20 cellular contexts compared by ENCODE assay signal in the genomic region with DNA sequence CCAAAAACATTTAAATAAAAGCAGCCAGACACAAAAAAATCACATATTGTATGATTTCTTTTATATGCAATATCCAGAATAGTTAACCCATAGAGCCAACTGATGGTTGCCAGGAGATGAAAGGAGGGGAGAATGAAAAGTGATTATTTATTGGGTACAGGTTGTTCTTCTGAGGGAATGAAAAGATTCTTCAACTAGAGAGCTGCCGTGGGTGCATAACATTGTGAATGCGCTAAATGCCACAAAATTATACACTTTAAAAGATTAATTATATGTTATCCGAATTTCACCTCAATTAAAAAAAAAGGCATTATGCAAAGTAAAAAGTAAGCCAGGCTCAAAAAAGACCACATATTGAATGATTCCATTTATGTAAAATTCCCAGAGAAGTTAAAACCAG. TPM values are rescaled to one million over a fixed set of nuclear protein-coding genes. Genes with fewer than 3 reads are reported as not detected.
DNase-seq lines count a peak whose midpoint lies in the region; ATAC-seq, FAIRE-seq and TF ChIP-seq lines count a peak whose summit lies in the region.
"Had no signal": no experiment of that assay in that cellular context is flagged by ENCODE, and none has a peak within 500 bp of the region (broad histone marks: within the 10 kb centered on the region; RNA-seq: fewer than 3 reads in every experiment).

No MANE protein-coding gene starts in this region.

- no peaks in the 10 kb centered on the region for H3K9me3 ChIP-seq in SU-DHL-6 (ENCODE audit: insufficient read depth, low read length)
- no peaks in the 10 kb centered on the region for H3K9me3 ChIP-seq in lower lobe of right lung
- no peaks in the 10 kb centered on the region for H3K9me3 ChIP-seq in esophagus muscularis mucosa
- no peaks in the 10 kb centered on the region for H3K9me3 ChIP-seq in small intestine (ENCODE audit: control insufficient read depth, low read depth)
- H3K9me3 ChIP-seq: HAP-1 had no signal

- no peak for DNase-seq in activated T-cell treated with anti-CD3 and anti-CD28 coated beads, Interleukin-2, amount 50 U/mL, for 72 hours
- DNase-seq in activated T-cell treated with anti-CD3 and anti-CD28 coated beads, Interleukin-2, amount 50 U/mL, for 1 hour: no peak
- no peak for DNase-seq in central memory CD8-positive, alpha-beta T cell (ENCODE audit: low spot score in 2 of 2)
- DNase-seq in lower lobe of right lung: no peak
- no peak for DNase-seq in esophagus muscularis mucosa (ENCODE audit: extremely low spot score)
- no peak for DNase-seq in small intestine
- DNase-seq: activated CD8-positive, alpha-beta memory T cell treated with anti-CD3 and anti-CD28 coated beads, Interleukin-2, amount 50 U/mL, for 4 hours; DND-41; dorsolateral prefrontal cortex; foreskin keratinocyte; hippocampal formation; islet precursor cell; NCI-H187 treated with DMSO at 0.1 percent for 48 hours; NCI-H226 had no signal

- peak overlapping the region; percentile 93 for H3K27ac Mint-ChIP-seq in activated T-cell treated with anti-CD3 and anti-CD28 coated beads, Interleukin-2, amount 50 U/mL, for 72 hours
- peak overlapping the region; percentile 91 for H3K27ac Mint-ChIP-seq in central memory CD8-positive, alpha-beta T cell (ENCODE audit: low read depth)
- H3K27ac Mint-ChIP-seq in stimulated activated memory B cell treated with anti-CD40 and anti-IgM and Interleukin-4, amounts not matched to agents 10 μg/mL and 1 μg/mL and 100 μg/mL, for 72 hours: peak overlapping the region; percentile 79

- H3K9ac ChIP-seq in SU-DHL-6 (ENCODE audit: low read length): no peak overlapping the region

- no peak for TF ChIP-seq POLR2A in esophagus muscularis mucosa (IDR thresholded peaks at IDR 0.05; ENCODE audit: low read depth)

- FAIRE-seq in small intestine (lab: Jason Lieb, UNC): no peak
- FAIRE-seq: bronchial epithelial cell, K562 had no signal

- intact Hi-C loops in lower lobe of right lung (cut with DNase I): no loop called here
- intact Hi-C loops in esophagus muscularis mucosa (cut with DNase I): no loop called here

- peaks cover 0 to 3% of the 10 kb centered on the region in 2 donors for H3K36me3 Mint-ChIP-seq in activated T-cell treated with anti-CD3 and anti-CD28 coated beads, Interleukin-2, amount 50 U/mL, for 72 hours (ENCODE audit: insufficient read depth in 2 of 2)
- peaks cover 8% of the 10 kb centered on the region for H3K36me3 Mint-ChIP-seq in central memory CD8-positive, alpha-beta T cell (ENCODE audit: insufficient read depth)
- no peaks in the 10 kb centered on the region for H3K36me3 Mint-ChIP-seq in stimulated activated memory B cell treated with anti-CD40 and anti-IgM and Interleukin-4, amounts not matched to agents 10 μg/mL and 1 μg/mL and 100 μg/mL, for 72 hours

- peaks cover 0 to 2% of the 10 kb centered on the region in 2 donors for H3K9me3 Mint-ChIP-seq in activated T-cell treated with anti-CD3 and anti-CD28 coated beads, Interleukin-2, amount 50 U/mL, for 72 hours
- H3K9me3 Mint-ChIP-seq in central memory CD8-positive, alpha-beta T cell: peaks cover 8% of the 10 kb centered on the region
- H3K9me3 Mint-ChIP-seq in stimulated activated memory B cell treated with anti-CD40 and anti-IgM and Interleukin-4, amounts not matched to agents 10 μg/mL and 1 μg/mL and 100 μg/mL, for 72 hours: no peaks in the 10 kb centered on the region

- H3F3A ChIP-seq in SU-DHL-6 (ENCODE audit: insufficient read depth): peaks cover 16% of the 10 kb centered on the region

- H3K36me3 ChIP-seq in SU-DHL-6 (ENCODE audit: low read length) (no peaks in the 10 kb centered on the region), lower lobe of right lung (no peaks in the 10 kb centered on the region), esophagus muscularis mucosa (no peaks in the 10 kb centered on the region), small intestine (ENCODE audit: control insufficient read depth in 2 of 2, insufficient read depth in 2 of 2, low read length in 2 of 2) (no peaks in the 10 kb centered on the region)
- H3K36me3 ChIP-seq: HAP-1 had no signal

- H3K4me1 Mint-ChIP-seq in activated T-cell treated with anti-CD3 and anti-CD28 coated beads, Interleukin-2, amount 50 U/mL, for 72 hours (ENCODE audit: low read depth): peaks cover 34% of the 10 kb centered on the region
- H3K4me1 Mint-ChIP-seq in central memory CD8-positive, alpha-beta T cell: peaks cover 20% of the 10 kb centered on the region
- H3K4me1 Mint-ChIP-seq in stimulated activated memory B cell treated with anti-CD40 and anti-IgM and Interleukin-4, amounts not matched to agents 10 μg/mL and 1 μg/mL and 100 μg/mL, for 72 hours: peaks cover 20% of the 10 kb centered on the region

- H3K4me1 ChIP-seq in lower lobe of right lung: peaks cover 13% of the 10 kb centered on the region
- H3K4me1 ChIP-seq in esophagus muscularis mucosa: peaks cover 0 to 2% (median 0%) of the 10 kb centered on the region in 4 donors
- H3K4me1 ChIP-seq in small intestine (ENCODE audit: control insufficient read depth in 2 of 2, insufficient read depth in 1 of 2, low read depth in 1 of 2, low read length in 1 of 2): no peaks in the 10 kb centered on the region
- H3K4me1 ChIP-seq: foreskin keratinocyte had no signal

- H3K27me3 ChIP-seq in SU-DHL-6 (ENCODE audit: low read length) (no peaks in the 10 kb centered on the region), lower lobe of right lung (ENCODE audit: low read depth) (no peaks in the 10 kb centered on the region), esophagus muscularis mucosa (no peaks in the 10 kb centered on the region), small intestine (ENCODE audit: control insufficient read depth in 2 of 2, insufficient read depth in 2 of 2, low read length in 2 of 2) (no peaks in the 10 kb centered on the region)
- H3K27me3 ChIP-seq: dorsolateral prefrontal cortex, foreskin keratinocyte had no signal

- no peaks in the 10 kb centered on the region for H3K27me3 Mint-ChIP-seq in activated T-cell treated with anti-CD3 and anti-CD28 coated beads, Interleukin-2, amount 50 U/mL, for 72 hours (ENCODE audit: low read depth)
- no peaks in the 10 kb centered on the region for H3K27me3 Mint-ChIP-seq in central memory CD8-positive, alpha-beta T cell
- no peaks in the 10 kb centered on the region for H3K27me3 Mint-ChIP-seq in stimulated activated memory B cell treated with anti-CD40 and anti-IgM and Interleukin-4, amounts not matched to agents 10 μg/mL and 1 μg/mL and 100 μg/mL, for 72 hours

- peak overlapping the region; percentile 47; the same call in 1 of the 2 replicates for H3K27ac ChIP-seq in SU-DHL-6 (ENCODE audit: low read depth, low read length)
- no peak overlapping the region for H3K27ac ChIP-seq in lower lobe of right lung
- no peak overlapping the region for H3K27ac ChIP-seq in esophagus muscularis mucosa (replicated peaks in 1 of 4)
- no peak overlapping the region for H3K27ac ChIP-seq in small intestine (ENCODE audit: low read depth in 1 of 2, low read length in 1 of 2)
- H3K27ac ChIP-seq: epithelial cell of prostate, foreskin keratinocyte had no signal

- no peak for TF ChIP-seq CTCF in SU-DHL-6 (IDR thresholded peaks at IDR 0.05; ENCODE audit: insufficient read depth, low read length, poor library complexity, severe bottlenecking)
- TF ChIP-seq CTCF in lower lobe of right lung (IDR thresholded peaks at IDR 0.05): no peak
- no peak for TF ChIP-seq CTCF in esophagus muscularis mucosa (IDR thresholded peaks at IDR 0.05)

- ATAC-seq in activated T-cell treated with anti-CD3 and anti-CD28 coated beads, Interleukin-2, amount 50 U/mL, for 72 hours (replicated peaks in 1 of 2): no peak
- no peak for ATAC-seq in central memory CD8-positive, alpha-beta T cell (replicated peaks; ENCODE audit: extremely low read depth, poor library complexity, severe bottlenecking)
- no peak for ATAC-seq in stimulated activated memory B cell treated with anti-CD40 and anti-IgM and Interleukin-4, amounts not matched to agents 10 μg/mL and 1 μg/mL and 100 μg/mL, for 72 hours
- no peak for ATAC-seq in lower lobe of right lung
- ATAC-seq: foreskin keratinocyte, K562 had no signal

- H3K79me2 ChIP-seq in SU-DHL-6 (ENCODE audit: insufficient read depth, low read length): peaks cover 11% of the 10 kb centered on the region

- peak overlapping the region; percentile 25 to 58 for H3K4me3 Mint-ChIP-seq in activated T-cell treated with anti-CD3 and anti-CD28 coated beads, Interleukin-2, amount 50 U/mL, for 72 hours
- H3K4me3 Mint-ChIP-seq in central memory CD8-positive, alpha-beta T cell: no peak overlapping the region
- H3K4me3 Mint-ChIP-seq in stimulated activated memory B cell treated with anti-CD40 and anti-IgM and Interleukin-4, amounts not matched to agents 10 μg/mL and 1 μg/mL and 100 μg/mL, for 72 hours: peak overlapping the region; percentile 60

- no peaks in the 10 kb centered on the region for H3K9me2 ChIP-seq in SU-DHL-6 (replicated peaks; ENCODE audit: insufficient read depth, low read length)

- no peak overlapping the region for H2AFZ ChIP-seq in SU-DHL-6 (ENCODE audit: low read depth, low read length, severe bottlenecking)

- WGBS in esophagus muscularis mucosa: 76% methylated on average over 3 of the region's 3 CpGs
- WGBS in small intestine, 3 donors: 69 to 96% (median 93%) methylated on average over 3 of the region's 3 CpGs

- no peak for TF ChIP-seq EP300 in esophagus muscularis mucosa (IDR thresholded peaks at IDR 0.05)

- no peak overlapping the region for H3K4me2 ChIP-seq in SU-DHL-6 (ENCODE audit: low read depth, low read length, poor library complexity, severe bottlenecking)

- H4K20me1 ChIP-seq in SU-DHL-6 (ENCODE audit: low read depth, low read length): no peaks in the 10 kb centered on the region

- no peak overlapping the region for H3K4me3 ChIP-seq in SU-DHL-6 (ENCODE audit: insufficient read depth, low read length, poor library complexity, severe bottlenecking)
- no peak overlapping the region for H3K4me3 ChIP-seq in lower lobe of right lung
- H3K4me3 ChIP-seq in esophagus muscularis mucosa: no peak overlapping the region
- H3K4me3 ChIP-seq in small intestine (ENCODE audit: low read depth in 1 of 2, low read length in 2 of 2): no peak overlapping the region
- H3K4me3 ChIP-seq: dorsolateral prefrontal cortex, HAP-1, K562 had no signal

RNA-seq across cellular contexts. Expression of a gene that starts 36.1 kb away (rescaled TPM):
- total RNA-seq in activated T-cell treated with anti-CD3 and anti-CD28 coated beads, Interleukin-2, amount 50 U/mL, for 72 hours: 10 to 100 TPM; 23.0 to 35.7 TPM
- 45.5 TPM for total RNA-seq in lower lobe of right lung
- total RNA-seq in esophagus muscularis mucosa: 10 to 100 TPM; 30.7 to 43.3 (median 34.2) TPM
- 10 to 100 TPM in 2 of 3 donors, 1 to 10 TPM in 1; 8.9 to 20.0 (median 11.0) TPM for polyA plus RNA-seq in small intestine
